8 cellular contexts compared by ENCODE assay signal in the genomic region with DNA sequence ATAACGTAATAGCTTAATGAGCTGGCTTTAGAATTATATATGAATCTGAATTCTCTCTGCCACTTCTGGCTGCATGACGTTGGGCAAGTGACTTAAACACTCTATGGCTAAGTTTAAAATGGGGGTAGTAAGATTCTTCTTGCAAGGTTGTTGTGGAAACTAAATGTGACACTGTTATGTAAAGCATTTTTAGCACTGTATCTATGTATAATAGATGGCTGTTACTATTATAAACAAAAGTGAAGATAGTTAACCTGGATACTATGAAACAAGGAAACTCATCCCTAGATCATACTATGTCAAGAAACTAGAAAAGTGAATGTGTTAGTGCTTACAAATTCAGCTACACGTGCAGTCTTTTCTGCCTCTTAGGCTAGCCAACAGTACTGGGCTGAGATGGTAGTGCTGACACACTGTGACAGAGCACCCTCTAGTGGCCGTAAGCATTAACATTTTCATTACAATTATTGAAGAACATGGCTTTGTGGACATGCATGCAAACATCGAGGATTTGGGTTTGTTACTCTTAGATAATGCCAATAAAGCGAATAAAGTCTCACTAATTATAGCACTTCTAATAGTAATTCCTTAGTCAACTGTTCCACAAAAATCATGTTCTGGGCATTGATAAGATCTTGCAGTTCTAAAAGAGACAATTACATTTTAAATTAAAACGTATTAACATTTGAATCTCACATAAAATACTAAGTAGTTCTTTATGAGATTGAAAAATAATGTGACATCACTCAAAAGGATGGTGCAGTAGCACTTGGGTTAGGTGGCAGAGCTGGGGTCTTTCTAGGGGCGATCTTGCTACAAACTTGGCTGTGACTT. TPM values are rescaled to one million over a fixed set of nuclear protein-coding genes. Genes with fewer than 3 reads are reported as not detected.
DNase-seq lines count a peak whose midpoint lies in the region; ATAC-seq lines count a peak whose summit lies in the region.

No MANE protein-coding gene starts in this region.

- no peaks in the 10 kb centered on the region for H3K27me3 ChIP-seq in mesendoderm (ENCODE audit: insufficient read depth, low read length, poor library complexity)

- no peak overlapping the region for H4K5ac ChIP-seq in mesendoderm (ENCODE audit: low read length)

- H3K27ac Mint-ChIP-seq in effector memory CD8-positive, alpha-beta T cell: no peak overlapping the region

- H3K23ac ChIP-seq in mesendoderm (ENCODE audit: low read length): no peak overlapping the region

- no peak overlapping the region for H2AK5ac ChIP-seq in mesendoderm (ENCODE audit: low read length)

- no peak overlapping the region for H2BK120ac ChIP-seq in mesendoderm (ENCODE audit: low read depth, low read length)

- no peak overlapping the region for H3K18ac ChIP-seq in mesendoderm (ENCODE audit: low read length)

- no peak overlapping the region for H3K4me2 ChIP-seq in mesendoderm (ENCODE audit: low read length)

- no peak overlapping the region for H3K4me3 ChIP-seq in mesendoderm (ENCODE audit: low read length)

- H3K4ac ChIP-seq in mesendoderm (ENCODE audit: low read depth, low read length): no peak overlapping the region

- no peaks in the 10 kb centered on the region for H3K79me1 ChIP-seq in mesendoderm (ENCODE audit: low read length)

- no peak overlapping the region for H3K9ac ChIP-seq in mesendoderm (ENCODE audit: low read length)

- ATAC-seq in GM19395 (IDR thresholded peaks at IDR 0.05; ENCODE audit: unreplicated experiment): peak; percentile 93
- peak; percentile 77 for ATAC-seq in HG03469 (IDR thresholded peaks at IDR 0.05; ENCODE audit: unreplicated experiment)
- peak; percentile 88 for ATAC-seq in effector memory CD8-positive, alpha-beta T cell (replicated peaks)

- peaks cover 13 to 18% of the 10 kb centered on the region in 2 donors for H3K4me1 Mint-ChIP-seq in effector memory CD8-positive, alpha-beta T cell (ENCODE audit: low read depth in 2 of 2)

- no peak overlapping the region for H3K4me3 Mint-ChIP-seq in effector memory CD8-positive, alpha-beta T cell

- no peak overlapping the region for H3K27ac ChIP-seq in mesendoderm (ENCODE audit: low read depth, low read length)

- no peaks in the 10 kb centered on the region for H3K4me1 ChIP-seq in mesendoderm (ENCODE audit: control insufficient read depth, low read depth, low read length)

- H2BK15ac ChIP-seq in mesendoderm (replicated peaks; ENCODE audit: low read depth): no peak overlapping the region

- no CpG with 5 or more reads among the region's 8 CpGs for WGBS in mesendoderm (ENCODE audit: extremely low coverage, insufficient coverage, low lambda C conversion rate)

- no peak overlapping the region for H3K56ac ChIP-seq in mesendoderm (ENCODE audit: low read length)

- H3K36me3 ChIP-seq in mesendoderm (ENCODE audit: control insufficient read depth, insufficient read depth, low read length): peaks cover 2% of the 10 kb centered on the region

- no peaks in the 10 kb centered on the region for H3K9me3 Mint-ChIP-seq in effector memory CD8-positive, alpha-beta T cell

- H2BK5ac ChIP-seq in mesendoderm (ENCODE audit: low read length): no peak overlapping the region

- peak; percentile 66 for DNase-seq in COR-L47 (lab: John Stamatoyannopoulos, UW)
- peak; percentile 40 for DNase-seq in NCI-H524 treated with DMSO at 0.1 percent for 48 hours (lab: John Stamatoyannopoulos, UW)
- peak; percentile 59 for DNase-seq in activated CD4-positive, alpha-beta T cell treated with anti-CD3 and anti-CD28 coated beads for 48 hours
- peak; percentile 52 to 60 (median 54) for DNase-seq in effector memory CD8-positive, alpha-beta T cell
- DNase-seq in mesendoderm: peak; percentile 77
- DNase-seq in stimulated activated CD8-positive, alpha-beta memory T cell treated with anti-CD3 and anti-CD28 coated beads, Interleukin-7, amount 100 ng/mL, for 1 hour (ENCODE audit: low read depth in 2 of 2): peak; percentile 8 to 29

- no peak overlapping the region for H4K8ac ChIP-seq in mesendoderm (ENCODE audit: low read depth, low read length)

- H3K36me3 Mint-ChIP-seq in effector memory CD8-positive, alpha-beta T cell (ENCODE audit: insufficient read depth): peaks cover 27% of the 10 kb centered on the region

- no peaks in the 10 kb centered on the region for H3K27me3 Mint-ChIP-seq in effector memory CD8-positive, alpha-beta T cell

- H3K79me2 ChIP-seq in mesendoderm (ENCODE audit: control insufficient read depth, insufficient read depth, low read length): no peaks in the 10 kb centered on the region

RNA-seq across cellular contexts. Expression of gene MYSM1, which starts 47.3 kb away (rescaled TPM):
- 29.8 TPM for polyA plus RNA-seq in mesendoderm (2013, experiment 1 of 2)
- 32.4 TPM for polyA plus RNA-seq in mesendoderm (2013, experiment 2 of 2)

Comparison
In these comparisons a context has a peak if more than half of its experiments do, and no peak if none do; other contexts are left out.
1. DNase-seq: peak in every context shown above with its lines; median percentile 77 in mesendoderm; 66 in COR-L47; 59 in activated CD4-positive, alpha-beta T cell treated with anti-CD3 and anti-CD28 coated beads for 48 hours; 54 in effector memory CD8-positive, alpha-beta T cell; 40 in NCI-H524 treated with DMSO at 0.1 percent for 48 hours; 18 in stimulated activated CD8-positive, alpha-beta memory T cell treated with anti-CD3 and anti-CD28 coated beads, Interleukin-7, amount 100 ng/mL, for 1 hour.